In the genomic region with DNA sequence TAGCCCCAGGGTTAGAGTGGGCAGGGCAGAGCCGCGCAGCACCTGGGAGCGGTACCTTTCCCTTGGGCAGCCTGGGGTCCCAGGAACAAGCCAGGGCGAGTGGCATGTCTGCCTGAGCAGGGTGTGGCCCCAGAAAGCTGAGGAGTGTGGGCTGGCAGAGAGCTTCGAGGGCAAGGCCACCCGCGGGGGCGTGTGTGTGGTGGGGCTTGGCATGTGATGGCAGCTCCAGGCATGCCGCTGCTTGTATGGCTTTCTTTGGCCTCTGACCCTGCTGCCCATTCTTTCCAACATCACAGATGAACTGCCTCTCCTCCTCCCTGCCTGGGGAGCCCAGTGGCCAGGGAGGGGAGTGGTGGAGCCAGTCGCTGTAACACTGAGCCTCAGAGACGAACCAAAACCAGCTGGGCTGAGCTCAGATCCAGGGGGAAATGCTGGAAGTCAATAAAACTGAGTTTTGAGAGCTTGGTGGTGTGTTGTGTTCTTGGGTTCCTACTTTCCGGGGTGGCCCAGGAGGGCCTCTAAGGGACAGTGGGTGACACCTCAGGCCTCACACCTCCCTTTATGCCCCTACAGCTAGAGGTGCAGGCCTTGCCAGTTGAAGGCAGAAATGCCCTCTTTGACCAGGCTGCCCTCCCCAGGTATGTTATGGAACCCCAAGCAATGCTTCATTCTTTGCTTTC, we compare ENCODE assay signal across 11 cellular contexts. TPM values are rescaled to one million over a fixed set of nuclear protein-coding genes. Genes with fewer than 3 reads are reported as not detected.
DNase-seq lines count a peak whose midpoint lies in the region; ATAC-seq and TF ChIP-seq lines count a peak whose summit lies in the region.
"Had no signal": no experiment of that assay in that cellular context is flagged by ENCODE, and none has a peak within 500 bp of the region (broad histone marks: within the 10 kb centered on the region; RNA-seq: fewer than 3 reads in every experiment).

No MANE protein-coding gene starts in this region.

- H3K4me3 ChIP-seq in testis: no peak overlapping the region

- intact Hi-C loops in testis (cut with DNase I; ENCODE audit: low total_unique reads): no loop called here

- no peak for TF ChIP-seq POLR2A in testis (IDR thresholded peaks at IDR 0.05)

- WGBS in testis, 2 donors: 63 to 67% methylated on average over 7 to 12 of the region's 12 CpGs

- DNase-seq in NCI-H2227 (lab: John Stamatoyannopoulos, UW; ENCODE audit: unreplicated experiment): peak; percentile 29
- no peak for DNase-seq in NCI-H2227 treated with DMSO at 0.1 percent for 48 hours (lab: John Stamatoyannopoulos, UW)
- peak in 29 of 56 donors; percentile 24 to 73 (median 52) for DNase-seq in amygdala (lab: John Stamatoyannopoulos, UW)
- no peak for DNase-seq in left lobe of liver (ENCODE audit: low spot score)
- peak; percentile 64 for DNase-seq in testis
- no peak for DNase-seq in NCI-H187 treated with DMSO at 0.1 percent for 48 hours (lab: John Stamatoyannopoulos, UW)
- DNase-seq in DMS153 (lab: John Stamatoyannopoulos, UW): no peak
- DNase-seq: NCI-H2029 treated with DMSO at 0.1 percent for 48 hours; stimulated activated CD4-positive, alpha-beta T cell treated with anti-CD3 and anti-CD28 coated beads, Interleukin-4, amount 100 ng/mL, for 1 hour had no signal

- no peak for TF ChIP-seq CTCF in testis (IDR thresholded peaks at IDR 0.05)

- H3K9me3 ChIP-seq in testis: no peaks in the 10 kb centered on the region

- no peaks in the 10 kb centered on the region for H3K36me3 ChIP-seq in testis (ENCODE audit: low read depth, missing control alignments)

- peaks cover 22% of the 10 kb centered on the region for H3K4me1 ChIP-seq in testis

- peak overlapping the region; percentile 6 to 58 for H3K27ac ChIP-seq in testis

- ATAC-seq in left lobe of liver (peak; percentile 7), GM21576 (IDR thresholded peaks at IDR 0.05; ENCODE audit: unreplicated experiment) (no peak)

- H3K27me3 ChIP-seq in testis: no peaks in the 10 kb centered on the region

RNA-seq across cellular contexts. Expression of gene DNAJB2, which starts 7.4 kb away (rescaled TPM):
- total RNA-seq in left lobe of liver (40.9 TPM), testis (100 to 1,000 TPM; 139 to 149 TPM)
- 152 TPM for polyA plus RNA-seq in testis (ENCODE audit: insufficient read depth, low read depth, low replicate concordance)

RNA-seq across cellular contexts. Expression of gene PTPRN, which starts 22.6 kb away (rescaled TPM):
- total RNA-seq in left lobe of liver (not detected), testis (1 to 10 TPM; 3.5 to 6.0 TPM)
- polyA plus RNA-seq in testis (ENCODE audit: insufficient read depth, low read depth, low replicate concordance): 1.7 TPM

RNA-seq across cellular contexts. Expression of gene TUBA4A, which starts 32.9 kb away (rescaled TPM):
- total RNA-seq in left lobe of liver (29.0 TPM), testis (10 to 100 TPM; 27.0 to 47.6 TPM)
- polyA plus RNA-seq in testis (ENCODE audit: insufficient read depth, low read depth, low replicate concordance): 90.0 TPM

RNA-seq across cellular contexts. Expression of gene TUBA4B, which starts 33.5 kb away (rescaled TPM):
- not detected for total RNA-seq in left lobe of liver
- under 1 TPM in 1 of 2 donors, not detected in 1; 0.25 TPM for total RNA-seq in testis
- polyA plus RNA-seq in testis (ENCODE audit: insufficient read depth, low read depth, low replicate concordance): 1.6 TPM
- total RNA-seq: kidney epithelial cell had no signal

RNA-seq across cellular contexts. Expression of gene STK16, which starts 41.3 kb away (rescaled TPM):
- total RNA-seq in left lobe of liver (24.4 TPM), testis (10 to 100 TPM; 29.1 to 32.6 TPM)
- polyA plus RNA-seq in testis (ENCODE audit: insufficient read depth, low read depth, low replicate concordance): 63.0 TPM

Comparison
In these comparisons a context has a peak if more than half of its experiments do, and no peak if none do; other contexts are left out.
1. DNase-seq: peak in NCI-H2227 (single experiment), amygdala (29 of 56) and testis (single experiment); none in NCI-H2227 treated with DMSO at 0.1 percent for 48 hours (single experiment), left lobe of liver (single experiment), NCI-H187 treated with DMSO at 0.1 percent for 48 hours (single experiment) and DMS153 (single experiment).